ENCODE assay signal across 15 cellular contexts in the genomic region with DNA sequence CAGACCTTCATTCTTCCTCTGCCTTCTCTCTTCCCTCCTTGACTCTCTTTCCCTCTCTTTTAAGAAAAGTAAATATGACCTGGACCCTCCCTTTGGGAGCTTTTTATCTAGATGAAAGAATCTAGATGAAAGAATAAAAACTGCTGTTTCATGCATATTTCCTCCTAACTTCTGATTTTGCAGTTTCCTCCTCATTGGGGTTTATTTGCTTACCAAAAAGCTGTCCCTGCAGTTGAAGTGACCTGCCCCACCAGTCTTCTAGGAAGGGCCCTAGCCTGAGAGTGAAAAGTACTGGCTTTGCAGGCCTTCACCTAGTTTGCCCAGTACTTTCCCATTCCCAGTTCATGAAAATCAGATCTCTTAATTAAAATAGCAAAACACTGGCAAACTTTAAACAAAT. TPM values are rescaled to one million over a fixed set of nuclear protein-coding genes. Genes with fewer than 3 reads are reported as not detected.
DNase-seq lines count a peak whose midpoint lies in the region; ATAC-seq and TF ChIP-seq lines count a peak whose summit lies in the region.
"Had no signal": no experiment of that assay in that cellular context is flagged by ENCODE, and none has a peak within 500 bp of the region (broad histone marks: within the 10 kb centered on the region; RNA-seq: fewer than 3 reads in every experiment).

No MANE protein-coding gene starts in this region.

- CTCF ChIA-PET in activated naive CD4-positive, alpha-beta T cell treated with anti-CD3 and anti-CD28 coated beads, Interleukin-2, amount 10 ng/mL, durations not matched to agents 7 days and 5 days (lab: Charles Lee) = interaction anchor here (1.0 to 2.3 kb wide), 2 partner anchors 11 to 12 kb away, joined by 3 to 8 read pairs; no protein-coding TSS in a partner anchor
- CTCF ChIA-PET in PC-9 (lab: Charles Lee) = no interaction called here

- H3K9me3 ChIP-seq in PC-9 (ENCODE audit: insufficient read depth, low read depth) = no peaks in the 10 kb centered on the region
- no peaks in the 10 kb centered on the region for H3K9me3 ChIP-seq in left lung
- H3K9me3 ChIP-seq in stomach = no peaks in the 10 kb centered on the region

- no peaks in the 10 kb centered on the region for H3K27me3 Mint-ChIP-seq in activated naive CD4-positive, alpha-beta T cell treated with anti-CD3 and anti-CD28 coated beads, Interleukin-2, amount 10 ng/mL, durations not matched to agents 7 days and 5 days

- no peaks in the 10 kb centered on the region for H3K9me2 ChIP-seq in PC-9 (ENCODE audit: insufficient read depth)

- peak overlapping the region; percentile 37 for H3K27ac ChIP-seq in PC-9
- peak overlapping the region; percentile 40 to 42 for H3K27ac ChIP-seq in left lung
- peak overlapping the region in 4 of 5 donors; percentile 11 to 47 (median 30) for H3K27ac ChIP-seq in stomach
- H3K27ac ChIP-seq: foreskin keratinocyte had no signal

- H3K4me2 ChIP-seq in PC-9 = peak overlapping the region; percentile 42

- no peaks in the 10 kb centered on the region for H3K36me3 ChIP-seq in PC-9 (ENCODE audit: low read depth)
- peaks cover 0 to 6% of the 10 kb centered on the region in 2 donors for H3K36me3 ChIP-seq in left lung
- peaks cover 0 to 32% (median 5%) of the 10 kb centered on the region in 4 donors for H3K36me3 ChIP-seq in stomach

- H3K4me1 Mint-ChIP-seq in activated naive CD4-positive, alpha-beta T cell treated with anti-CD3 and anti-CD28 coated beads, Interleukin-2, amount 10 ng/mL, durations not matched to agents 7 days and 5 days = peaks cover 62% of the 10 kb centered on the region

- POLR2A ChIA-PET in PC-9 (lab: Charles Lee; ENCODE audit: unreplicated experiment) = no interaction called here

- no peak overlapping the region for H2AFZ ChIP-seq in PC-9

- peak overlapping the region; percentile 64 for H3K27ac Mint-ChIP-seq in activated naive CD4-positive, alpha-beta T cell treated with anti-CD3 and anti-CD28 coated beads, Interleukin-2, amount 10 ng/mL, durations not matched to agents 7 days and 5 days

- H3F3A ChIP-seq in PC-9 (ENCODE audit: insufficient read depth, low read depth) = peaks cover 24% of the 10 kb centered on the region

- peak overlapping the region; percentile 13 for H3K4me3 Mint-ChIP-seq in activated naive CD4-positive, alpha-beta T cell treated with anti-CD3 and anti-CD28 coated beads, Interleukin-2, amount 10 ng/mL, durations not matched to agents 7 days and 5 days

- no peaks in the 10 kb centered on the region for H3K9me3 Mint-ChIP-seq in activated naive CD4-positive, alpha-beta T cell treated with anti-CD3 and anti-CD28 coated beads, Interleukin-2, amount 10 ng/mL, durations not matched to agents 7 days and 5 days

- DNase-seq in activated naive CD4-positive, alpha-beta T cell treated with anti-CD3 and anti-CD28 coated beads, Interleukin-2, amount 10 ng/mL, durations not matched to agents 7 days and 5 days = no peak
- no peak for DNase-seq in activated naive CD4-positive, alpha-beta T cell treated with Interleukin-2 at 50 U/mL for 16 hours
- DNase-seq in PC-9 (no peak), left lung (no peak), stomach (no peak), NCI-H2107 (lab: John Stamatoyannopoulos, UW) (no peak)
- DNase-seq: caudate nucleus; DMS53; foreskin keratinocyte; MV-4-11; SHP77 treated with DMSO at 0.1 percent for 48 hours; stimulated activated CD4-positive, alpha-beta T cell treated with anti-CD3 and anti-CD28 coated beads, Interleukin-4, amount 100 ng/mL, for 1 hour had no signal

- H3K36me3 Mint-ChIP-seq in activated naive CD4-positive, alpha-beta T cell treated with anti-CD3 and anti-CD28 coated beads, Interleukin-2, amount 10 ng/mL, durations not matched to agents 7 days and 5 days = peaks cover 50% of the 10 kb centered on the region

- H3K27me3 ChIP-seq in PC-9 (ENCODE audit: insufficient read depth, low read depth) = no peaks in the 10 kb centered on the region
- no peaks in the 10 kb centered on the region for H3K27me3 ChIP-seq in left lung
- H3K27me3 ChIP-seq in stomach = no peaks in the 10 kb centered on the region
- H3K27me3 ChIP-seq: foreskin keratinocyte had no signal

- BruUV-seq in PC-9 (replicated peaks; lab: Mats Ljungman, UMichigan) = no TSS peak

- TF ChIP-seq EP300 in stomach (IDR thresholded peaks at IDR 0.05) = no peak

- peak; percentile 28 for ATAC-seq in left lung
- no peak for ATAC-seq in HG03571 (IDR thresholded peaks at IDR 0.05; ENCODE audit: unreplicated experiment)
- no peak for ATAC-seq in GM21381 (IDR thresholded peaks at IDR 0.05; ENCODE audit: unreplicated experiment)
- ATAC-seq: foreskin keratinocyte, sciatic nerve had no signal

- intact Hi-C loops in PC-9 (cut with micrococcal nuclease; ENCODE audit: unreplicated experiment) (no loop called here), left lung (cut with DNase I) (no loop called here), stomach (cut with DNase I; ENCODE audit: low total_unique reads) (no loop called here)

- H3K4me1 ChIP-seq in PC-9 (replicated peaks; ENCODE audit: insufficient read depth) = peaks cover 50% of the 10 kb centered on the region
- H3K4me1 ChIP-seq in left lung = peaks cover 21 to 47% of the 10 kb centered on the region in 2 donors
- H3K4me1 ChIP-seq in stomach = peaks cover 11 to 46% (median 38%) of the 10 kb centered on the region in 4 donors

- no peaks in the 10 kb centered on the region for H4K20me1 ChIP-seq in PC-9 (ENCODE audit: insufficient read depth)

- H3K4me3 ChIP-seq in PC-9 (no peak overlapping the region), left lung (no peak overlapping the region), stomach (no peak overlapping the region)

- TF ChIP-seq CTCF in PC-9 (conservative IDR thresholded peaks at IDR 0.05) (no peak), left lung (IDR thresholded peaks at IDR 0.05) (no peak), stomach (IDR thresholded peaks at IDR 0.05) (no peak)

- no peaks in the 10 kb centered on the region for H3K79me2 ChIP-seq in PC-9 (ENCODE audit: low read depth)

- no peak for TF ChIP-seq POLR2A in stomach (IDR thresholded peaks at IDR 0.05)

RNA-seq across cellular contexts. Expression of a gene that starts 28.3 kb away (rescaled TPM):
- total RNA-seq in PC-9 (2021) (154 and 156 TPM in 2 replicates), left lung (100 to 1,000 TPM in 1 of 2 donors, 10 to 100 TPM in 1; 69.4 to 122 TPM), stomach (100 to 1,000 TPM in 3 of 5 donors, 10 to 100 TPM in 2; 16.5 to 317 (median 125) TPM)
- polyA plus RNA-seq in stomach = 10 to 100 TPM; 38.2 to 64.4 (median 63.8) TPM

RNA-seq across cellular contexts. Expression of a gene that starts 51.8 kb away (rescaled TPM):
- total RNA-seq in PC-9 (2021) (24.1 and 28.8 TPM in 2 replicates), left lung (10 to 100 TPM; 30.3 to 33.3 TPM), stomach (10 to 100 TPM in 3 of 5 donors, 1 to 10 TPM in 2; 7.0 to 45.9 (median 12.5) TPM)
- 10 to 100 TPM; 20.3 to 28.3 (median 24.3) TPM for polyA plus RNA-seq in stomach
